ENCODE assay signal across 13 cellular contexts in the genomic region with DNA sequence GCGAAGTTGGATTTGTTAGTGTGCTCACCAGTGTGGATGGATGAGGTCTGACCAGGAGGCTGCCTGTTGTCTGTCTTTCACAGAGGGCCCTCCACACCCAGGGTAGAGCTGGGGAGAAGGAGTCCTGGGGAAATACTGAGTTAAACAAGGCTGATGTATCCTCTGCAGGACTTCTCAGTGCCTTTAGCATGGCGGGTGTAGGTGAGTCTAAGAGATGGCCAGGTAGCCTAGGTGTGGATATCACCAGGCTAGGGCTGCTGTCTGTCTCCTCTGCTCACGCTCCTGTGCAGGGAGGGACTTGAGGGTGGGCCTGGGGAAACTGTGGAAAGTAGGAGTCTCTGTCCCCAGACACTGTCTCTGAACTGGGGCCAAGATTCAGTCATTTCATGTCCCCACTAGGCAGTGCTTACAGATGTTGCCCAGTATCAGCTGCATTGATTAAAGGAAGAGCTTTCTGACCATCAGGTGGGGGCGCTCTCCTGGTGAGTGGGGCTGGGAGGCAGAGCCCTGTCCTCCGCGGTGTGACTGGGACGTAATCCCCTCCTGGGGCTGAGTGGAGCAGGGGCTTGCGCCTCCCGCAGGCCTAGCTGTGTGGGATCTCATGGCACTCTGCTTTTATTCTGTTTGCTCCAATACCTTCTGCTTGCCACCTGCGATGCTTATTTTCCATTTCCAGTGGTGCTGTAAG. TPM values are rescaled to one million over a fixed set of nuclear protein-coding genes. Genes with fewer than 3 reads are reported as not detected.
DNase-seq lines count a peak whose midpoint lies in the region; ATAC-seq and TF ChIP-seq lines count a peak whose summit lies in the region.
"Had no signal": no experiment of that assay in that cellular context is flagged by ENCODE, and none has a peak within 500 bp of the region (broad histone marks: within the 10 kb centered on the region; RNA-seq: fewer than 3 reads in every experiment).

No MANE protein-coding gene starts in this region.

- H3K27me3 ChIP-seq in kidney epithelial cell (ENCODE audit: control insufficient read depth, insufficient read depth, low read length), result peaks cover 16% of the 10 kb centered on the region
- H3K27me3 ChIP-seq: ovary, testis had no signal

- H3K4me3 Mint-ChIP-seq in HFFc6 (no peak overlapping the region), WTC11 (no peak overlapping the region)
- H3K4me3 Mint-ChIP-seq: activated naive CD4-positive, alpha-beta T cell treated with anti-CD3 and anti-CD28 coated beads, Interleukin-2, amount 50 U/mL, for 24 hours had no signal

- H3K4me3 ChIP-seq in kidney epithelial cell (ENCODE audit: low read depth, low read length), result no peak overlapping the region
- H3K4me3 ChIP-seq: esophagus squamous epithelium, ovary, testis had no signal

- CTCF ChIA-PET in WTC11 (lab: Charles Lee), result interaction anchor here (0.6 to 2.1 kb wide), 30 partner anchors 8 to 456 kb away, joined by 3 to 46 read pairs (median 5); a partner anchor contains a TSS

- no peaks in the 10 kb centered on the region for H3K36me3 ChIP-seq in kidney epithelial cell (ENCODE audit: control insufficient read depth, insufficient read depth, low read length)
- H3K36me3 ChIP-seq: esophagus squamous epithelium, ovary had no signal

- no peaks in the 10 kb centered on the region for H3K36me3 Mint-ChIP-seq in HFFc6 (ENCODE audit: low read depth)
- H3K36me3 Mint-ChIP-seq in WTC11, result no peaks in the 10 kb centered on the region
- H3K36me3 Mint-ChIP-seq: activated naive CD4-positive, alpha-beta T cell treated with anti-CD3 and anti-CD28 coated beads, Interleukin-2, amount 50 U/mL, for 24 hours had no signal

- H3K9me3 Mint-ChIP-seq in HFFc6, result no peaks in the 10 kb centered on the region
- H3K9me3 Mint-ChIP-seq in WTC11, result no peaks in the 10 kb centered on the region
- H3K9me3 Mint-ChIP-seq: activated naive CD4-positive, alpha-beta T cell treated with anti-CD3 and anti-CD28 coated beads, Interleukin-2, amount 50 U/mL, for 24 hours had no signal

- peak; percentile 35 for DNase-seq in GM10266 (ENCODE audit: extremely low spot score)
- no peak for DNase-seq in HFFc6
- DNase-seq in WTC11 (ENCODE audit: low spot score), result peak; percentile 81
- DNase-seq in kidney epithelial cell (ENCODE audit: low read depth), result no peak
- DNase-seq: esophagus squamous epithelium, mesenchymal stem cell, ovary, SHP77 treated with DMSO at 0.1 percent for 48 hours, testis had no signal

- no peaks in the 10 kb centered on the region for H3K4me1 Mint-ChIP-seq in HFFc6 (ENCODE audit: low read depth)
- no peaks in the 10 kb centered on the region for H3K4me1 Mint-ChIP-seq in WTC11
- H3K4me1 Mint-ChIP-seq: activated naive CD4-positive, alpha-beta T cell treated with anti-CD3 and anti-CD28 coated beads, Interleukin-2, amount 50 U/mL, for 24 hours had no signal

- POLR2A ChIA-PET in WTC11 (lab: Charles Lee), result interaction anchor here (0.7 kb wide), 1 partner anchor 85 kb away, joined by 3 read pairs; no protein-coding TSS in a partner anchor

- H3K27ac Mint-ChIP-seq in HFFc6, result no peak overlapping the region
- H3K27ac Mint-ChIP-seq in WTC11, result no peak overlapping the region
- H3K27ac Mint-ChIP-seq: activated naive CD4-positive, alpha-beta T cell treated with anti-CD3 and anti-CD28 coated beads, Interleukin-2, amount 50 U/mL, for 24 hours had no signal

- peak; percentile 95 for ATAC-seq in WTC11
- no peak for ATAC-seq in HG03095 (IDR thresholded peaks at IDR 0.05; ENCODE audit: unreplicated experiment)
- no peak for ATAC-seq in GM18520 (IDR thresholded peaks at IDR 0.05; ENCODE audit: unreplicated experiment)
- ATAC-seq in GM18858 (IDR thresholded peaks at IDR 0.05; ENCODE audit: unreplicated experiment), result no peak

- TF ChIP-seq CTCF in GM10266 (IDR thresholded peaks at IDR 0.05; ENCODE audit: control insufficient read depth, insufficient read depth, low read depth, missing control alignments) (no peak), HFFc6 (IDR thresholded peaks at IDR 0.05) (peak; percentile 46), WTC11 (IDR thresholded peaks at IDR 0.05) (no peak), kidney epithelial cell (IDR thresholded peaks at IDR 0.05; ENCODE audit: insufficient read depth, low read length, poor library complexity, severe bottlenecking) (peak; percentile 19)

- H3K27me3 Mint-ChIP-seq in HFFc6 (ENCODE audit: insufficient read depth) (peaks cover 22% of the 10 kb centered on the region), WTC11 (ENCODE audit: low read depth) (no peaks in the 10 kb centered on the region)
- H3K27me3 Mint-ChIP-seq: activated naive CD4-positive, alpha-beta T cell treated with anti-CD3 and anti-CD28 coated beads, Interleukin-2, amount 50 U/mL, for 24 hours had no signal

TF ChIP-seq in WTC11, 78 proteins besides CTCF, POLR2A, EP300 and RAD21:
- no peak for TF ChIP-seq SP1 (CRISPR knock-in tag; conservative IDR thresholded peaks at IDR 0.05)
- TF ChIP-seq NFE2L1 (CRISPR knock-in tag; IDR thresholded peaks at IDR 0.05), result no peak
- no peak for TF ChIP-seq CREM (CRISPR knock-in tag; IDR thresholded peaks at IDR 0.05)
- TF ChIP-seq, protein P1, sequence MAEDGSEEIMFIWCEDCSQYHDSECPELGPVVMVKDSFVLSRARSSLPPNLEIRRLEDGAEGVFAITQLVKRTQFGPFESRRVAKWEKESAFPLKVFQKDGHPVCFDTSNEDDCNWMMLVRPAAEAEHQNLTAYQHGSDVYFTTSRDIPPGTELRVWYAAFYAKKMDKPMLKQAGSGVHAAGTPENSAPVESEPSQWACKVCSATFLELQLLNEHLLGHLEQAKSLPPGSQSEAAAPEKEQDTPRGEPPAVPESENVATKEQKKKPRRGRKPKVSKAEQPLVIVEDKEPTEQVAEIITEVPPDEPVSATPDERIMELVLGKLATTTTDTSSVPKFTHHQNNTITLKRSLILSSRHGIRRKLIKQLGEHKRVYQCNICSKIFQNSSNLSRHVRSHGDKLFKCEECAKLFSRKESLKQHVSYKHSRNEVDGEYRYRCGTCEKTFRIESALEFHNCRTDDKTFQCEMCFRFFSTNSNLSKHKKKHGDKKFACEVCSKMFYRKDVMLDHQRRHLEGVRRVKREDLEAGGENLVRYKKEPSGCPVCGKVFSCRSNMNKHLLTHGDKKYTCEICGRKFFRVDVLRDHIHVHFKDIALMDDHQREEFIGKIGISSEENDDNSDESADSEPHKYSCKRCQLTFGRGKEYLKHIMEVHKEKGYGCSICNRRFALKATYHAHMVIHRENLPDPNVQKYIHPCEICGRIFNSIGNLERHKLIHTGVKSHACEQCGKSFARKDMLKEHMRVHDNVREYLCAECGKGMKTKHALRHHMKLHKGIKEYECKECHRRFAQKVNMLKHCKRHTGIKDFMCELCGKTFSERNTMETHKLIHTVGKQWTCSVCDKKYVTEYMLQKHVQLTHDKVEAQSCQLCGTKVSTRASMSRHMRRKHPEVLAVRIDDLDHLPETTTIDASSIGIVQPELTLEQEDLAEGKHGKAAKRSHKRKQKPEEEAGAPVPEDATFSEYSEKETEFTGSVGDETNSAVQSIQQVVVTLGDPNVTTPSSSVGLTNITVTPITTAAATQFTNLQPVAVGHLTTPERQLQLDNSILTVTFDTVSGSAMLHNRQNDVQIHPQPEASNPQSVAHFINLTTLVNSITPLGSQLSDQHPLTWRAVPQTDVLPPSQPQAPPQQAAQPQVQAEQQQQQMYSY (CRISPR knock-in tag; IDR thresholded peaks at IDR 0.05), result no peak
- no peak for TF ChIP-seq ZNF317 (CRISPR knock-in tag; IDR thresholded peaks at IDR 0.05; ENCODE audit: borderline replicate concordance, low read depth)
- TF ChIP-seq, protein P2, sequence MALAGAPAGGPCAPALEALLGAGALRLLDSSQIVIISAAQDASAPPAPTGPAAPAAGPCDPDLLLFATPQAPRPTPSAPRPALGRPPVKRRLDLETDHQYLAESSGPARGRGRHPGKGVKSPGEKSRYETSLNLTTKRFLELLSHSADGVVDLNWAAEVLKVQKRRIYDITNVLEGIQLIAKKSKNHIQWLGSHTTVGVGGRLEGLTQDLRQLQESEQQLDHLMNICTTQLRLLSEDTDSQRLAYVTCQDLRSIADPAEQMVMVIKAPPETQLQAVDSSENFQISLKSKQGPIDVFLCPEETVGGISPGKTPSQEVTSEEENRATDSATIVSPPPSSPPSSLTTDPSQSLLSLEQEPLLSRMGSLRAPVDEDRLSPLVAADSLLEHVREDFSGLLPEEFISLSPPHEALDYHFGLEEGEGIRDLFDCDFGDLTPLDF (CRISPR knock-in tag; IDR thresholded peaks at IDR 0.05), result no peak
- TF ChIP-seq, protein P3, sequence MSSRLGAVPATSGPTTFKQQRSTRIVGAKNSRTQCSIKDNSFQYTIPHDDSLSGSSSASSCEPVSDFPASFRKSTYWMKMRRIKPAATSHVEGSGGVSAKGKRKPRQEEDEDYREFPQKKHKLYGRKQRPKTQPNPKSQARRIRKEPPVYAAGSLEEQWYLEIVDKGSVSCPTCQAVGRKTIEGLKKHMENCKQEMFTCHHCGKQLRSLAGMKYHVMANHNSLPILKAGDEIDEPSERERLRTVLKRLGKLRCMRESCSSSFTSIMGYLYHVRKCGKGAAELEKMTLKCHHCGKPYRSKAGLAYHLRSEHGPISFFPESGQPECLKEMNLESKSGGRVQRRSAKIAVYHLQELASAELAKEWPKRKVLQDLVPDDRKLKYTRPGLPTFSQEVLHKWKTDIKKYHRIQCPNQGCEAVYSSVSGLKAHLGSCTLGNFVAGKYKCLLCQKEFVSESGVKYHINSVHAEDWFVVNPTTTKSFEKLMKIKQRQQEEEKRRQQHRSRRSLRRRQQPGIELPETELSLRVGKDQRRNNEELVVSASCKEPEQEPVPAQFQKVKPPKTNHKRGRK (CRISPR knock-in tag; IDR thresholded peaks at IDR 0.05; ENCODE audit: borderline replicate concordance), result no peak
- peak; percentile 84 for TF ChIP-seq ZNF423 (CRISPR knock-in tag; IDR thresholded peaks at IDR 0.05)
TF ChIP-seq in WTC11: peak in this region for 1.

RNA-seq across cellular contexts. Expression of a gene that starts 35.5 kb away (rescaled TPM):
- total RNA-seq in HFFc6 (2021; fragmentation: NEBNext Ultra II Directional; extraction: Animal tissue kit (Norgen Biotek cat#: 25700)), result 1 to 10 TPM in 4 of 6 experiments, under 1 TPM in 1, not detected in 1; 0.54 to 3.9 (median 2.8) TPM
- not detected in 3 replicates for total RNA-seq in WTC11 (2021)
- 0.55 and 1.8 TPM in 2 replicates for total RNA-seq in kidney epithelial cell

RNA-seq across cellular contexts. Expression of a gene that starts 54.7 kb away (rescaled TPM):
- 100 to 1,000 TPM in 3 of 6 experiments, 10 to 100 TPM in 3; 91.8 to 119 (median 99.1) TPM for total RNA-seq in HFFc6 (2021; fragmentation: NEBNext Ultra II Directional; extraction: Animal tissue kit (Norgen Biotek cat#: 25700))
- 72.3 to 79.7 TPM (median 77.6 TPM) in 3 replicates for total RNA-seq in WTC11 (2021)
- 23.8 and 26.9 TPM in 2 replicates for total RNA-seq in kidney epithelial cell

Comparison
In these comparisons a context has a peak if more than half of its experiments do, and no peak if none do; other contexts are left out.
1. DNase-seq: peak in GM10266 (single experiment) and WTC11 (single experiment); none in HFFc6 (single experiment) and kidney epithelial cell (single experiment).
2. CTCF ChIP-seq: peak in HFFc6 (single experiment) and kidney epithelial cell (single experiment); none in GM10266 (single experiment) and WTC11 (single experiment).